Comparison of ENCODE assay signal across 10 cellular contexts in the genomic region with DNA sequence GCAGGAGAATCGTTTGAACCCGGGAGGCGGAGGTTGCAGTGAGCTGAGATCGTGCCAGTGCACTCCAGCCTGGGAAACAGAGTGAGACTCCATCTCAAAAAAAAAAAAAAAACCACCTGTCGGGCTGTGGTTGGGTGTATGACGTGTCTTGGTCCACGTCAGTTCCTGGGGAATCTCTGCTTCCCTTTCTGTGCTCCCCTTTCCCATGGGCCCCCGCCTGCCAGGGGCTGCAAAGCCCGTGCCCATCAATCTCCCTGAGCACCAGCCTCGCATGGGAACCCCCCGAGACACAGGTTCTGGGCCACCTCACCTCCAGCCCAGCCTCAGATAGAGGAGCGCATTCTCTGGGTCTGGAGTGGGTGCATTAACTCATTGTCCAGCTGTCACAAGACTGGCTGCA. TPM values are rescaled to one million over a fixed set of nuclear protein-coding genes. Genes with fewer than 3 reads are reported as not detected.
DNase-seq lines count a peak whose midpoint lies in the region; ATAC-seq and TF ChIP-seq lines count a peak whose summit lies in the region.
"Had no signal": no experiment of that assay in that cellular context is flagged by ENCODE, and none has a peak within 500 bp of the region (broad histone marks: within the 10 kb centered on the region; RNA-seq: fewer than 3 reads in every experiment).

No MANE protein-coding gene starts in this region.

- no peak for ATAC-seq in GM18505 (IDR thresholded peaks at IDR 0.05; ENCODE audit: unreplicated experiment)

- H3K4me1 Mint-ChIP-seq in CD14-positive monocyte, result peaks cover 41% of the 10 kb centered on the region
- peaks cover 25% of the 10 kb centered on the region for H3K4me1 Mint-ChIP-seq in activated CD4-positive, alpha-beta memory T cell treated with anti-CD3 and anti-CD28 coated beads, Interleukin-2, amount 10 ng/mL, durations not matched to agents 7 days and 5 days

- peak overlapping the region; percentile 85 to 95 (median 90) for H3K27ac Mint-ChIP-seq in CD14-positive monocyte
- no peak overlapping the region for H3K27ac Mint-ChIP-seq in activated CD4-positive, alpha-beta memory T cell treated with anti-CD3 and anti-CD28 coated beads, Interleukin-2, amount 10 ng/mL, durations not matched to agents 7 days and 5 days

- H3K36me3 ChIP-seq in tibial artery (no peaks in the 10 kb centered on the region), stomach (no peaks in the 10 kb centered on the region)

- H3K27me3 Mint-ChIP-seq in CD14-positive monocyte (ENCODE audit: low read depth in 3 of 3), result peaks cover 0 to 12% (median 2%) of the 10 kb centered on the region in 3 donors
- peaks cover 21% of the 10 kb centered on the region for H3K27me3 Mint-ChIP-seq in activated CD4-positive, alpha-beta memory T cell treated with anti-CD3 and anti-CD28 coated beads, Interleukin-2, amount 10 ng/mL, durations not matched to agents 7 days and 5 days

- no peaks in the 10 kb centered on the region for H3K36me3 Mint-ChIP-seq in CD14-positive monocyte
- H3K36me3 Mint-ChIP-seq in activated CD4-positive, alpha-beta memory T cell treated with anti-CD3 and anti-CD28 coated beads, Interleukin-2, amount 10 ng/mL, durations not matched to agents 7 days and 5 days (ENCODE audit: low read depth), result no peaks in the 10 kb centered on the region

- no peak for TF ChIP-seq CTCF in CD14-positive monocyte (IDR thresholded peaks at IDR 0.05)
- no peak for TF ChIP-seq CTCF in tibial artery (IDR thresholded peaks at IDR 0.05)
- TF ChIP-seq CTCF in stomach (IDR thresholded peaks at IDR 0.05), result no peak

- DNase-seq in CD14-positive monocyte (ENCODE audit: low spot score) (no peak), myocyte (ENCODE audit: low read depth) (peak; percentile 86), tibial artery (no peak), stomach (no peak), HuH-7 (ENCODE audit: low spot score) (no peak), HK-2 (ENCODE audit: unreplicated experiment) (no peak)
- DNase-seq in activated CD4-positive, alpha-beta memory T cell treated with anti-CD3 and anti-CD28 coated beads, Interleukin-2, amount 10 ng/mL, durations not matched to agents 7 days and 5 days, result peak; percentile 28
- DNase-seq: NCI-H510A treated with DMSO at 0.1 percent for 48 hours, SHP77 treated with DMSO at 0.1 percent for 48 hours had no signal

- intact Hi-C loops in CD14-positive monocyte (cut with micrococcal nuclease), result loop anchor here (10.0 kb wide), 2 partner anchors 170 to 180 kb away; partner anchors contain the start of genes ALKBH4 (in 1 of the 2) and LRWD1 (in 1 of the 2)
- intact Hi-C loops in tibial artery (cut with DNase I; ENCODE audit: low total_unique reads), result loop anchor here (2.0 kb wide), 1 partner anchor 108 kb away; no protein-coding TSS in a partner anchor
- intact Hi-C loops in stomach (cut with DNase I; ENCODE audit: low total_unique reads), result loop anchor here (5.0 to 10.0 kb wide), 2 partner anchors 108 to 180 kb away; partner anchors contain the start of genes ALKBH4 and LRWD1

- H3K27me3 ChIP-seq in tibial artery (no peaks in the 10 kb centered on the region), stomach (peaks cover 0 to 7% (median 0%) of the 10 kb centered on the region in 3 donors)

- CTCF ChIA-PET in activated CD4-positive, alpha-beta memory T cell treated with anti-CD3 and anti-CD28 coated beads, Interleukin-2, amount 10 ng/mL, durations not matched to agents 7 days and 5 days (lab: Charles Lee), result no interaction called here

- H3K9me3 ChIP-seq in tibial artery (no peaks in the 10 kb centered on the region), stomach (no peaks in the 10 kb centered on the region)

- peak overlapping the region; percentile 98 to 99 for H3K4me3 Mint-ChIP-seq in CD14-positive monocyte
- H3K4me3 Mint-ChIP-seq in activated CD4-positive, alpha-beta memory T cell treated with anti-CD3 and anti-CD28 coated beads, Interleukin-2, amount 10 ng/mL, durations not matched to agents 7 days and 5 days, result peak overlapping the region; percentile 17

- H3K9me3 Mint-ChIP-seq in CD14-positive monocyte, result no peaks in the 10 kb centered on the region
- no peaks in the 10 kb centered on the region for H3K9me3 Mint-ChIP-seq in activated CD4-positive, alpha-beta memory T cell treated with anti-CD3 and anti-CD28 coated beads, Interleukin-2, amount 10 ng/mL, durations not matched to agents 7 days and 5 days

- 66 to 88% (median 76%) methylated on average over 10 to 12 of the region's 12 CpGs for WGBS in stomach, 5 donors

- H3K27ac ChIP-seq in tibial artery (no peak overlapping the region), stomach (peak overlapping the region in 2 of 5 donors; percentile 90 to 91)

- H3K4me1 ChIP-seq in tibial artery (peaks cover 0 to 30% (median 17%) of the 10 kb centered on the region in 4 donors), stomach (peaks cover 14 to 44% (median 35%) of the 10 kb centered on the region in 4 donors)

- H3K4me3 ChIP-seq in tibial artery (no peak overlapping the region), stomach (peak overlapping the region in 2 of 4 donors; percentile 77 to 80)

- TF ChIP-seq POLR2A in GM18505 (IDR thresholded peaks at IDR 0.05; ENCODE audit: borderline replicate concordance, extremely low read depth, insufficient read depth, insufficient read length) (peak; percentile 11), stomach (IDR thresholded peaks at IDR 0.05) (no peak)

- POLR2A ChIA-PET in activated CD4-positive, alpha-beta memory T cell treated with anti-CD3 and anti-CD28 coated beads, Interleukin-2, amount 10 ng/mL, durations not matched to agents 7 days and 5 days (lab: Charles Lee), result interaction anchor here (1.3 kb wide), 1 partner anchor 112 kb away, joined by 3 read pairs; the partner anchor contains the start of gene PRKRIP1

- TF ChIP-seq EP300 in stomach (IDR thresholded peaks at IDR 0.05), result no peak

RNA-seq across cellular contexts. Expression of gene SH2B2, which starts 2.3 kb away (rescaled TPM):
- polyA plus RNA-seq in CD14-positive monocyte (1 to 10 TPM; 3.8 to 4.7 TPM), stomach (1 to 10 TPM; 2.3 to 2.7 (median 2.6) TPM)
- total RNA-seq in activated CD4-positive, alpha-beta memory T cell treated with anti-CD3 and anti-CD28 coated beads, Interleukin-2, amount 10 ng/mL, durations not matched to agents 7 days and 5 days, result 1 to 10 TPM; 2.1 to 2.3 TPM
- total RNA-seq in myocyte (32.1 and 51.6 TPM in 2 replicates), stomach (10 to 100 TPM in 1 of 5 donors, 1 to 10 TPM in 2, under 1 TPM in 1, not detected in 1; 0.37 to 11.1 (median 6.5) TPM)
- polyA plus RNA-seq in myocyte (2012), result 7.6 TPM

Comparison
In these comparisons a context has a peak if more than half of its experiments do, and no peak if none do; other contexts are left out.
1. DNase-seq: peak in activated CD4-positive, alpha-beta memory T cell treated with anti-CD3 and anti-CD28 coated beads, Interleukin-2, amount 10 ng/mL, durations not matched to agents 7 days and 5 days (single experiment) and myocyte (single experiment); none in CD14-positive monocyte (single experiment), tibial artery (0 of 2), stomach (single experiment), HuH-7 (single experiment) and HK-2 (single experiment).